Comparison of ENCODE assay signal across 8 cellular contexts in genomic region chr1:202957733-202958543, GRCh38. TPM values are rescaled to one million over a fixed set of nuclear protein-coding genes. Genes with fewer than 3 reads are reported as not detected.
DNase-seq lines count a peak whose midpoint lies in the region; ATAC-seq and TF ChIP-seq lines count a peak whose summit lies in the region.

Gene ADIPOR1 (minus strand): TSS chr1:202958312. CDS start chr1:202951070, 7,242 bp downstream.

- peak; percentile 78 for ATAC-seq in HG03378 (IDR thresholded peaks at IDR 0.05; ENCODE audit: unreplicated experiment)

- H3K27ac ChIP-seq in cingulate gyrus (ENCODE audit: low read depth, low read length) (peak within 1 kb of the TSS; percentile 79), layer of hippocampus (ENCODE audit: low read depth, low read length) (peak within 1 kb of the TSS; percentile 68)

- no peaks in the 10 kb centered on the region for H3K4me1 ChIP-seq in BE2C

- no peak for TF ChIP-seq CTCF in BE2C (IDR thresholded peaks at IDR 0.05; ENCODE audit: low read depth, low read length)

- 0 out of 2 replicates have a peak, but pooled peaks cover 4% of the 10 kb centered on the region for H3K36me3 ChIP-seq in BE2C

- DNase-seq in BE2C (peak; percentile 94), NCI-H460 (ENCODE audit: extremely low read depth, low read depth) (peak; percentile 87)
- DNase-seq in activated CD4-positive, alpha-beta T cell treated with anti-CD3 and anti-CD28 coated beads for 48 hours, result peak; percentile 94
- peak; percentile 94 for DNase-seq in stimulated activated CD4-positive, alpha-beta T cell treated with anti-CD3 and anti-CD28 coated beads, Interleukin-1b, Interleukin-23, amount 100 ng/mL, for 4 hours (ENCODE audit: low read depth in 2 of 2)

- H3K4me3 ChIP-seq in BE2C (ENCODE audit: low read depth, low read length), result peak within 1 kb of the TSS; percentile 94

- no peaks in the 10 kb centered on the region for H3K27me3 ChIP-seq in BE2C
- no peaks in the 10 kb centered on the region for H3K27me3 ChIP-seq in layer of hippocampus (ENCODE audit: control insufficient read depth, insufficient read depth, low read length)

- peak; percentile 92 for TF ChIP-seq POLR2A in GM19099 (IDR thresholded peaks at IDR 0.05; ENCODE audit: extremely low read depth, insufficient read length, low read depth)

- no peaks in the 10 kb centered on the region for H3K9me3 ChIP-seq in BE2C

RNA-seq across cellular contexts. Expression of gene ADIPOR1, which starts in this region (rescaled TPM):
- polyA plus RNA-seq in BE2C (2012; ENCODE audit: insufficient read depth, insufficient read length, low read depth), result 114 TPM
- 152 and 161 TPM in 2 replicates for total RNA-seq in NCI-H460 (2014; rRNA removed; shearing (Covaris generic))
- 107 and 114 TPM in 2 replicates for polyA plus RNA-seq in NCI-H460 (2014; cell fraction: nucleus; rRNA removed)

Comparison
In these comparisons a context has a peak if more than half of its experiments do, and no peak if none do; other contexts are left out.
1. Peak in every context shown above with its lines: DNase-seq, ATAC-seq, H3K4me3 ChIP-seq and H3K27ac ChIP-seq.